ENCODE assay signal across 8 cellular contexts in the genomic region with DNA sequence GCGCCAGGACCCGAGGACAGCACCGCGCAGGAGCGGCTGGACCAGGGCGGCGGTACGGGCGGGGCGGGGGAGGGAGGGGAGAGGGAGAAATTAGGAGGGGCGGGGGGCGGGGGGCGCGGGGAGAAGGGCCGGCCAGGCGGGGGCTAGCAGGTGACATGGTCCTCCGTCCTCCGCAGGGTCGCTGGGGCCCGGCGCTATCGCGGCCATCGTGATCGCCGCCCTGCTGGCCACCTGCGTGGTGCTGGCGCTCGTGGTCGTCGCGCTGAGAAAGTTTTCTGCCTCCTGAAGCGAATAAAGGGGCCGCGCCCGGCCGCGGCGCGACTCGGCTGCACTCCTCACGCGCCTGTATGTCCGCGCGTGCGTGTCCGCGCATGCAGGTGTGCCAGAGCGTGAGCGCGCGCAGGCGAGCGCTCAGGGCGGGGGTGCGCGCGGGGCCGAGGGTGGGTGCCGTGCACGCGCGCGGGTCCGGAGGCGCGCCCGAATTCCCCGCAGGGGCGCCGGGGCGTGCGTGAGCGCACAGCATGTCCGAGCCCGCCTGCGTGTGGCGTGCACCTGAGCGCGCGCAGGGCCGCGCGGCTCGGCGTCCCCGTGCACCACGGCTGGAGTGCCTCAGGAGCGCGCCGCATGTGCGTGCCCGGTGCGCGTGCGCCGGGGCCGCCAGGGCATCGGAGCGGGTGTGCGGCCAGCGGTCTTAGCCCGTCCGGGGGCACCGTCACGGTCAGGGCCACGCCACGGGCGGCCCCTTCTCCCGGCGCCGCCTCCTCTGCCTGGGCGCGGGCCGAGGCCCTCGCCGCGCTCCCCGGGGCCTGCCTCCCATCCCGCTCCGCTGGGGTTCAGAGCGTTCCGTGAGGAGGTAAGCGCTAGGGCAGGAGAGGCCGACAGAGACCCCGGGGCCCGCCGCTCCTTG. TPM values are rescaled to one million over a fixed set of nuclear protein-coding genes. Genes with fewer than 3 reads are reported as not detected.
DNase-seq lines count a peak whose midpoint lies in the region; ATAC-seq and TF ChIP-seq lines count a peak whose summit lies in the region.

No MANE protein-coding gene starts in this region.

- peak; percentile 45 for TF ChIP-seq CTCF in GM13976 (IDR thresholded peaks at IDR 0.05; ENCODE audit: borderline replicate concordance, control extremely low read depth, extremely low read depth, insufficient read depth, missing control alignments)

- H3K27me3 ChIP-seq in ACC112 (ENCODE audit: insufficient read depth, low read length): peaks cover 18% of the 10 kb centered on the region

- H3K27ac ChIP-seq in ACC112 (ENCODE audit: low read depth, low read length): no peak overlapping the region

- peak overlapping the region; percentile 67 for H3K4me3 Mint-ChIP-seq in central memory CD8-positive, alpha-beta T cell
- H3K4me3 Mint-ChIP-seq in stimulated activated memory B cell treated with anti-CD40 and anti-IgM and Interleukin-4, amounts not matched to agents 10 μg/mL and 1 μg/mL and 100 μg/mL, for 72 hours: peak overlapping the region; percentile 70

- DNase-seq in GM13976 (ENCODE audit: low spot score) (peak; percentile 74), NCI-H774 (lab: John Stamatoyannopoulos, UW) (peak; percentile 68), left lobe of liver (ENCODE audit: low spot score) (peak; percentile 86), H4 (ENCODE audit: low spot score) (no peak)
- no peak for DNase-seq in central memory CD8-positive, alpha-beta T cell (ENCODE audit: low spot score in 2 of 2)

- peak; percentile 38 for ATAC-seq in central memory CD8-positive, alpha-beta T cell (replicated peaks; ENCODE audit: extremely low read depth, poor library complexity, severe bottlenecking)
- peak; percentile 76 for ATAC-seq in left lobe of liver
- ATAC-seq in stimulated activated memory B cell treated with anti-CD40 and anti-IgM and Interleukin-4, amounts not matched to agents 10 μg/mL and 1 μg/mL and 100 μg/mL, for 72 hours: peak; percentile 58
- no peak for ATAC-seq in GM21786 (IDR thresholded peaks at IDR 0.05; ENCODE audit: unreplicated experiment)

- H3K27me3 Mint-ChIP-seq in central memory CD8-positive, alpha-beta T cell: peaks cover 29% of the 10 kb centered on the region
- peaks cover 17% of the 10 kb centered on the region for H3K27me3 Mint-ChIP-seq in stimulated activated memory B cell treated with anti-CD40 and anti-IgM and Interleukin-4, amounts not matched to agents 10 μg/mL and 1 μg/mL and 100 μg/mL, for 72 hours

- no peak overlapping the region for H3K27ac Mint-ChIP-seq in central memory CD8-positive, alpha-beta T cell (ENCODE audit: low read depth)
- peak overlapping the region; percentile 42 for H3K27ac Mint-ChIP-seq in stimulated activated memory B cell treated with anti-CD40 and anti-IgM and Interleukin-4, amounts not matched to agents 10 μg/mL and 1 μg/mL and 100 μg/mL, for 72 hours

- peak overlapping the region; percentile 63 for H3K4me3 ChIP-seq in ACC112 (ENCODE audit: low read depth, low read length)

- no peaks in the 10 kb centered on the region for H3K36me3 ChIP-seq in ACC112 (ENCODE audit: insufficient read depth, low read length)

- H2AFZ ChIP-seq in ACC112 (ENCODE audit: low read length, unreplicated experiment): no peak overlapping the region

- H3K36me3 Mint-ChIP-seq in central memory CD8-positive, alpha-beta T cell (ENCODE audit: insufficient read depth): peaks cover 1% of the 10 kb centered on the region
- no peaks in the 10 kb centered on the region for H3K36me3 Mint-ChIP-seq in stimulated activated memory B cell treated with anti-CD40 and anti-IgM and Interleukin-4, amounts not matched to agents 10 μg/mL and 1 μg/mL and 100 μg/mL, for 72 hours

- no peaks in the 10 kb centered on the region for H3K79me2 ChIP-seq in ACC112 (ENCODE audit: control insufficient read depth, insufficient read depth, low read length, unreplicated experiment)

- in situ Hi-C loops in GM13976 (cut with MboI; ENCODE audit: low sequenced_read_pairs, unreplicated experiment): no loop called here

- H3K4me1 Mint-ChIP-seq in central memory CD8-positive, alpha-beta T cell: peaks cover 9% of the 10 kb centered on the region
- peaks cover 11% of the 10 kb centered on the region for H3K4me1 Mint-ChIP-seq in stimulated activated memory B cell treated with anti-CD40 and anti-IgM and Interleukin-4, amounts not matched to agents 10 μg/mL and 1 μg/mL and 100 μg/mL, for 72 hours

- no peaks in the 10 kb centered on the region for H3K4me1 ChIP-seq in ACC112 (ENCODE audit: control insufficient read depth, insufficient read depth, low read length, unreplicated experiment)

- H3K9me3 Mint-ChIP-seq in central memory CD8-positive, alpha-beta T cell: no peaks in the 10 kb centered on the region
- H3K9me3 Mint-ChIP-seq in stimulated activated memory B cell treated with anti-CD40 and anti-IgM and Interleukin-4, amounts not matched to agents 10 μg/mL and 1 μg/mL and 100 μg/mL, for 72 hours: no peaks in the 10 kb centered on the region

RNA-seq across cellular contexts. Expression of a gene that starts 6.3 kb away (rescaled TPM):
- total RNA-seq in left lobe of liver: 15.5 TPM
- 0.10 and 0.25 TPM in 2 replicates for total RNA-seq in H4 (2014; rRNA removed; shearing (Covaris generic))

Comparison
In these comparisons a context has a peak if more than half of its experiments do, and no peak if none do; other contexts are left out.
1. DNase-seq: peak in GM13976 (single experiment), NCI-H774 (single experiment) and left lobe of liver (single experiment); none in central memory CD8-positive, alpha-beta T cell (0 of 2) and H4 (single experiment).
2. RNA of a gene that starts 6.3 kb away (total RNA-seq): 15.5 TPM in left lobe of liver (single experiment); 0.10 to 0.25 TPM in H4; every median in the first group is over 10 times any median in the second.